ENCODE assay signal across 8 cellular contexts in genomic region chr17:44331249-44331760, GRCh38. TPM values are rescaled to one million over a fixed set of nuclear protein-coding genes. Genes with fewer than 3 reads are reported as not detected.
DNase-seq lines count a peak whose midpoint lies in the region; ATAC-seq, FAIRE-seq and TF ChIP-seq lines count a peak whose summit lies in the region.

No MANE protein-coding gene starts in this region.

- H3K4me3 ChIP-seq in cardiac fibroblast (replicated peaks in 1 of 2; ENCODE audit: low read depth in 2 of 2, low read length in 2 of 2) (no peak overlapping the region), kidney (ENCODE audit: low read length in 2 of 2) (no peak overlapping the region)

- TF ChIP-seq CTCF in cardiac fibroblast (IDR thresholded peaks at IDR 0.05; ENCODE audit: low read depth, low read length) (peak; percentile 72), kidney (IDR thresholded peaks at IDR 0.05; ENCODE audit: borderline replicate concordance, extremely low read depth, insufficient read depth) (peak; percentile 78)

- no peaks in the 10 kb centered on the region for H3K36me3 ChIP-seq in kidney (ENCODE audit: control insufficient read depth in 1 of 2, insufficient read depth in 2 of 2, low read length in 2 of 2)

- intact Hi-C loops in kidney (cut with DNase I) = no loop called here

- H3K9ac ChIP-seq in kidney (ENCODE audit: low read length in 2 of 2) = no peak overlapping the region

- H3K27ac ChIP-seq in kidney (ENCODE audit: low read depth in 2 of 2, low read length in 2 of 2) = no peak overlapping the region

- no peaks in the 10 kb centered on the region for H3K9me3 ChIP-seq in kidney (ENCODE audit: control insufficient read depth in 1 of 2, low read length in 2 of 2)

- peaks cover 0 to 2% of the 10 kb centered on the region in 2 donors for H3K4me1 ChIP-seq in kidney (ENCODE audit: control insufficient read depth in 1 of 2, insufficient read depth in 1 of 2, low read depth in 1 of 2, low read length in 2 of 2)

- FAIRE-seq in kidney (lab: Jason Lieb, UNC) = no peak

- no peak for ATAC-seq in HG02759 (IDR thresholded peaks at IDR 0.05; ENCODE audit: unreplicated experiment)

- DNase-seq in AG08395 (ENCODE audit: low spot score) = peak; percentile 65
- DNase-seq in GM19240 (ENCODE audit: insufficient read length, low spot score) = peak; percentile 77
- DNase-seq in NCI-H2227 (lab: John Stamatoyannopoulos, UW; ENCODE audit: unreplicated experiment) = peak; percentile 90
- DNase-seq in activated CD4-positive, CD25-positive, alpha-beta regulatory T cell (lab: John Stamatoyannopoulos, UW) = peak in 3 of 4 experiments; percentile 34 to 45 (median 36)
- DNase-seq in cardiac fibroblast (ENCODE audit: low read depth in 2 of 2) = peak; percentile 77 to 83
- peak; percentile 52 for DNase-seq in kidney
- DNase-seq in stimulated activated CD4-positive, alpha-beta T cell treated with anti-CD3 and anti-CD28 coated beads, Interleukin-4, amount 100 ng/mL, for 48 hours (ENCODE audit: low read depth in 2 of 2) = peak; percentile 53 to 68

RNA-seq across cellular contexts. Expression of gene SLC25A39, which starts 6.7 kb away (rescaled TPM):
- 107 TPM for total RNA-seq in kidney
- 389 TPM for polyA plus RNA-seq in kidney (ENCODE audit: insufficient read depth, low read depth, low replicate concordance)

RNA-seq across cellular contexts. Expression of gene GRN, which starts 13.8 kb away (rescaled TPM):
- 353 TPM for total RNA-seq in kidney
- polyA plus RNA-seq in kidney (ENCODE audit: insufficient read depth, low read depth, low replicate concordance) = 235 TPM

RNA-seq across cellular contexts. Expression of gene RUNDC3A, which starts 22.9 kb away (rescaled TPM):
- total RNA-seq in kidney = 2.2 TPM
- 6.4 TPM for polyA plus RNA-seq in kidney (ENCODE audit: insufficient read depth, low read depth, low replicate concordance)

RNA-seq across cellular contexts. Expression of gene FAM171A2, which starts 32.3 kb away (rescaled TPM):
- total RNA-seq in kidney = 0.94 TPM
- polyA plus RNA-seq in kidney (ENCODE audit: insufficient read depth, low read depth, low replicate concordance) = 1.6 TPM

RNA-seq across cellular contexts. Expression of gene ITGA2B, which starts 58.1 kb away (rescaled TPM):
- total RNA-seq in kidney = 1.7 TPM
- polyA plus RNA-seq in kidney (ENCODE audit: insufficient read depth, low read depth, low replicate concordance) = 0.67 TPM

Comparison
In these comparisons a context has a peak if more than half of its experiments do, and no peak if none do; other contexts are left out.
1. DNase-seq: peak in every context shown above with its lines; median percentile 90 in NCI-H2227; 80 in cardiac fibroblast; 77 in GM19240; 65 in AG08395; 60 in stimulated activated CD4-positive, alpha-beta T cell treated with anti-CD3 and anti-CD28 coated beads, Interleukin-4, amount 100 ng/mL, for 48 hours; 52 in kidney; 36 in activated CD4-positive, CD25-positive, alpha-beta regulatory T cell.